8 cellular contexts compared by ENCODE assay signal in genomic region chr14:67426983-67427601, GRCh38. TPM values are rescaled to one million over a fixed set of nuclear protein-coding genes. Genes with fewer than 3 reads are reported as not detected.
A peak's percentile ranks its signal among the peaks of the same experiment; 100 is the strongest.
DNase-seq lines count a peak whose midpoint lies in the region; TF ChIP-seq lines count a peak whose summit lies in the region.

No MANE protein-coding gene starts in this region.

- H3K14ac ChIP-seq in trophoblast cell (ENCODE audit: low read length), result no peak overlapping the region

- no peaks in the 10 kb centered on the region for H4K20me1 ChIP-seq in MM.1S (ENCODE audit: insufficient read depth, low read length)

- H3K27me3 ChIP-seq in MM.1S (replicated peaks; ENCODE audit: insufficient read depth, low read length), result no peaks in the 10 kb centered on the region
- no peaks in the 10 kb centered on the region for H3K27me3 ChIP-seq in SJCRH30
- no peaks in the 10 kb centered on the region for H3K27me3 ChIP-seq in trophoblast cell (ENCODE audit: insufficient read depth, low read length)

- H3K79me2 ChIP-seq in MM.1S (ENCODE audit: low read length) (no peaks in the 10 kb centered on the region), trophoblast cell (ENCODE audit: control insufficient read depth, insufficient read depth, low read length, poor library complexity) (no peaks in the 10 kb centered on the region)

- H2BK12ac ChIP-seq in trophoblast cell (ENCODE audit: low read length), result no peak overlapping the region

- no peak overlapping the region for H2AK5ac ChIP-seq in trophoblast cell (ENCODE audit: low read length)

- H3K9ac ChIP-seq in MM.1S (ENCODE audit: low read length), result no peak overlapping the region
- H3K9ac ChIP-seq in trophoblast cell (ENCODE audit: low read length), result no peak overlapping the region

- no peak overlapping the region for H4K8ac ChIP-seq in trophoblast cell (ENCODE audit: low read depth, low read length)

- H3K9me2 ChIP-seq in MM.1S (replicated peaks; ENCODE audit: insufficient read depth, low read length), result no peaks in the 10 kb centered on the region

- no peaks in the 10 kb centered on the region for H3K36me3 Mint-ChIP-seq in type B pancreatic cell

- H2AFZ ChIP-seq in MM.1S (ENCODE audit: low read length) (0 out of 2 replicates have a peak overlapping the region, but pooled peaks have one; percentile 53), trophoblast cell (ENCODE audit: insufficient read depth, low read length, poor library complexity) (no peak overlapping the region)

- peak overlapping the region; percentile 63; the same call in 1 of the 2 replicates for H3K4me2 ChIP-seq in MM.1S (ENCODE audit: low read depth, low read length)
- peak overlapping the region; percentile 37 for H3K4me2 ChIP-seq in trophoblast cell (ENCODE audit: low read length)

- H3K4me1 ChIP-seq in MM.1S (ENCODE audit: low read length), result 0 out of 2 replicates have a peak, but pooled peaks cover 6% of the 10 kb centered on the region
- H3K4me1 ChIP-seq in SJCRH30, result no peaks in the 10 kb centered on the region; the same call in 1 of the 2 replicates
- H3K4me1 ChIP-seq in trophoblast cell (ENCODE audit: control insufficient read depth in 1 of 2, insufficient read depth in 2 of 2, low read length in 2 of 2), result no peaks in the 10 kb centered on the region

- H3K36me3 ChIP-seq in MM.1S (replicated peaks; ENCODE audit: insufficient read depth, low read length) (no peaks in the 10 kb centered on the region), SJCRH30 (no peaks in the 10 kb centered on the region), trophoblast cell (ENCODE audit: control insufficient read depth in 1 of 2, insufficient read depth in 2 of 2, low read length in 2 of 2) (no peaks in the 10 kb centered on the region)

- no peak overlapping the region for H3K18ac ChIP-seq in trophoblast cell (ENCODE audit: low read length)

- no peak overlapping the region for H4K91ac ChIP-seq in trophoblast cell (ENCODE audit: low read depth, low read length)

- H4K12ac ChIP-seq in trophoblast cell (ENCODE audit: low read depth, low read length), result no peak overlapping the region

- H3F3A ChIP-seq in MM.1S (ENCODE audit: insufficient read depth, low read length), result no peaks in the 10 kb centered on the region

- no peak overlapping the region for H3K23ac ChIP-seq in trophoblast cell (ENCODE audit: low read length)

- H3K4me3 ChIP-seq in MM.1S (ENCODE audit: low read length) (no peak overlapping the region), SJCRH30 (no peak overlapping the region; the same call in 1 of the 2 replicates), trophoblast cell (ENCODE audit: low read depth, low read length) (no peak overlapping the region)

- H3K4me1 Mint-ChIP-seq in type B pancreatic cell (ENCODE audit: unreplicated experiment), result peaks cover 17% of the 10 kb centered on the region

- H3K27me3 Mint-ChIP-seq in type B pancreatic cell, result peaks cover 4% of the 10 kb centered on the region

- peak overlapping the region; percentile 34 for H3K4me3 Mint-ChIP-seq in type B pancreatic cell

- no peak overlapping the region for H3K27ac ChIP-seq in MM.1S (ENCODE audit: low read length)
- no peak overlapping the region for H3K27ac ChIP-seq in SJCRH30
- H3K27ac ChIP-seq in trophoblast cell (ENCODE audit: low read depth, low read length), result no peak overlapping the region

- H3K4ac ChIP-seq in trophoblast cell (ENCODE audit: low read depth, low read length), result no peak overlapping the region

- H3K9me3 Mint-ChIP-seq in type B pancreatic cell, result no peaks in the 10 kb centered on the region

- no peak overlapping the region for H2BK5ac ChIP-seq in trophoblast cell (ENCODE audit: low read depth, low read length, poor library complexity)

- no CpG with 5 or more reads among the region's 29 CpGs for WGBS in trophoblast cell (ENCODE audit: extremely low coverage, insufficient coverage, insufficient read length)

- no peak overlapping the region for H2BK120ac ChIP-seq in trophoblast cell (ENCODE audit: insufficient read depth, low read length, poor library complexity)

- DNase-seq in activated gamma-delta T cell treated with Interleukin-2 at 50 U/mL for 16 hours, result peak; percentile 70
- no peak for DNase-seq in activated gamma-delta T cell (lab: John Stamatoyannopoulos, UW)
- DNase-seq in MM.1S, result peak; percentile 72
- peak; percentile 77 to 87 for DNase-seq in SJCRH30
- peak; percentile 61 for DNase-seq in activated gamma-delta T cell treated with anti-CD3 and anti-CD28 coated beads, Interleukin-2, amount 50 U/mL, for 16 hours (ENCODE audit: low read depth)
- DNase-seq in globus pallidus (ENCODE audit: low spot score), result peak; percentile 83
- DNase-seq in trophoblast cell, result peak; percentile 58 to 90
- peak; percentile 81 for DNase-seq in type B pancreatic cell (ENCODE audit: extremely low spot score, unreplicated experiment)

- H3K27ac Mint-ChIP-seq in type B pancreatic cell, result no peak overlapping the region

- H3K79me1 ChIP-seq in trophoblast cell (ENCODE audit: low read length), result no peaks in the 10 kb centered on the region

- TF ChIP-seq CTCF in MM.1S (IDR thresholded peaks at IDR 0.05; ENCODE audit: low read length), result peak; percentile 59
- TF ChIP-seq CTCF in type B pancreatic cell (conservative IDR thresholded peaks at IDR 0.05), result peak; percentile 90

- no peaks in the 10 kb centered on the region for H3K9me3 ChIP-seq in MM.1S (replicated peaks; ENCODE audit: insufficient read depth, low read length)
- no peaks in the 10 kb centered on the region for H3K9me3 ChIP-seq in SJCRH30 (replicated peaks)
- H3K9me3 ChIP-seq in trophoblast cell (ENCODE audit: insufficient read depth, low read depth, low read length), result no peaks in the 10 kb centered on the region

RNA-seq across cellular contexts. Expression of gene PLEK2, which starts 15.1 kb away (rescaled TPM):
- total RNA-seq in SJCRH30 (2014; rRNA removed; shearing (Covaris generic)), result not detected in 2 replicates
- polyA plus RNA-seq in trophoblast cell (2013), result 2.7 and 3.2 TPM in 2 replicates
- 1.2 TPM in 1 of 2 replicates, not detected in the other for total RNA-seq in type B pancreatic cell (ENCODE audit: low replicate concordance)
